8 cellular contexts compared by ENCODE assay signal in genomic region chr3:42032693-42033349, GRCh38. TPM values are rescaled to one million over a fixed set of nuclear protein-coding genes. Genes with fewer than 3 reads are reported as not detected.
DNase-seq lines count a peak whose midpoint lies in the region; ATAC-seq and TF ChIP-seq lines count a peak whose summit lies in the region.

No MANE protein-coding gene starts in this region.

- no peak for TF ChIP-seq CTCF in mucosa of descending colon (IDR thresholded peaks at IDR 0.05)

- no peaks in the 10 kb centered on the region for H3K9me3 ChIP-seq in mucosa of descending colon

- H3K4me1 ChIP-seq in mucosa of descending colon (ENCODE audit: low read depth), result peaks cover 19% of the 10 kb centered on the region

- peak; percentile 42 for ATAC-seq in mucosa of descending colon
- ATAC-seq in HG02852 (IDR thresholded peaks at IDR 0.05; ENCODE audit: unreplicated experiment), result no peak

- intact Hi-C loops in mucosa of descending colon (cut with DNase I, micrococcal nuclease), result no loop called here

- no peaks in the 10 kb centered on the region for H3K36me3 ChIP-seq in mucosa of descending colon (ENCODE audit: low read depth)

- DNase-seq in ELR (ENCODE audit: low read depth) (peak; percentile 89), NCI-H510A (lab: John Stamatoyannopoulos, UW) (peak; percentile 46), dermis blood vessel endothelial cell (peak; percentile 50), mucosa of descending colon (peak in 1 of 3 donors; percentile 70), SW 1271 (lab: John Stamatoyannopoulos, UW) (no peak)
- DNase-seq in stimulated activated CD4-positive, alpha-beta T cell treated with anti-CD3 and anti-CD28 coated beads, Interleukin-15, amount 100 ng/mL, for 24 hours, result no peak
- no peak for DNase-seq in activated naive CD4-positive, alpha-beta T cell (lab: John Stamatoyannopoulos, UW)

- H3K4me3 ChIP-seq in mucosa of descending colon, result no peak overlapping the region

RNA-seq across cellular contexts. Expression of gene TRAK1, which starts 58.3 kb away (rescaled TPM):
- total RNA-seq in dermis blood vessel endothelial cell (52.1 and 67.3 TPM in 2 replicates), mucosa of descending colon (100 to 1,000 TPM in 1 of 3 donors, 10 to 100 TPM in 2; 61.8 to 104 (median 83.4) TPM)

Comparison
In these comparisons a context has a peak if more than half of its experiments do, and no peak if none do; other contexts are left out.
1. DNase-seq: peak in ELR (single experiment), NCI-H510A (single experiment) and dermis blood vessel endothelial cell (single experiment); none in stimulated activated CD4-positive, alpha-beta T cell treated with anti-CD3 and anti-CD28 coated beads, Interleukin-15, amount 100 ng/mL, for 24 hours (single experiment), SW 1271 (0 of 2) and activated naive CD4-positive, alpha-beta T cell (0 of 4).